ENCODE assay signal across 6 cellular contexts in the genomic region with DNA sequence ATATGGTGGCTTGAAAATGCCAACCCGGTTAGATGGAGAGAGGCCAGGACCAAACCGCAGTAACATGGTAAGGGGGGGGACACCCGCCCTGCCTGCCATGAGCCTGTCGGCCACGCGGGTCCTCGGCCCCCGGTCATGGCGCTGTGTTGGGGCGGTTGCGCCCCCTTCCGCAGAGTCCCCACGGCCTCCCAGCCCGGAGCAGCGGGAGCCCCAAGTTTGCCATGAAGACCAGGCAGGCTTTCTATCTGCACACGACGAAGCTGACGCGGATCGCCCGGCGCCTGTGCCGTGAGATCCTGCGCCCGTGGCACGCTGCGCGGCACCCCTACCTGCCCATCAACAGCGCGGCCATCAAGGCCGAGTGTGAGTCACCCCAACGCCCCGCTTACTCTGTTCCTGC. TPM values are rescaled to one million over a fixed set of nuclear protein-coding genes. Genes with fewer than 3 reads are reported as not detected.
"Had no signal": no experiment of that assay in that cellular context is flagged by ENCODE, and none has a peak within 500 bp of the region (broad histone marks: within the 10 kb centered on the region; RNA-seq: fewer than 3 reads in every experiment).

No MANE protein-coding gene starts in this region.

- H3K4me3 ChIP-seq: GM23338, K562 had no signal

- H2AFZ ChIP-seq: GM23338 had no signal

- H3K4me2 ChIP-seq: GM23338 had no signal

- ATAC-seq: K562 had no signal

- DNase-seq: H9, HCEC 1CT, HFFc6, IMR-90 had no signal

RNA-seq across cellular contexts. Expression of gene CRIP1, which starts 22.2 kb away (rescaled TPM):
- total RNA-seq: IMR-90 had no signal
